In the genomic region with DNA sequence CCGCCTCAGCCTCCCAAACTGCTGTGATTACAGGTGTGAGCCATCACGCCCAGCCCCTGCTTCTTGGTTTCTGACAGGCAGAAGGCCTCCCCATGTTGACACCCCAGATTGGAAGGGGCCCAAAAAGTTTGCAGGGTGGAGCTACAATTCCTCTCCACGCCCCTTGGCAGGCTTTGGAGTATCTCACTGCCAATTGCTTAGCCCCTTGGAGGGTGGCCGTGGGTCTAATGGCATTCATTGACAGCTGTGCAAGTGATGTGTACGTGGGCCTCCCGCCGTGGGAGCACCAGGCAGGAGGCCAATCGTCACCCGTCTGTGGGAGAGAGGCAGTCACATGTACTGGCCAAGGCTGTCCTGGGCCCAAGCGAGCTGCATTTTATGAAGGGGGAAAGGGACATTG, we compare ENCODE assay signal across 13 cellular contexts.
DNase-seq lines count a peak whose midpoint lies in the region; ATAC-seq and TF ChIP-seq lines count a peak whose summit lies in the region.
"Had no signal": no experiment of that assay in that cellular context is flagged by ENCODE, and none has a peak within 500 bp of the region (broad histone marks: within the 10 kb centered on the region; RNA-seq: fewer than 3 reads in every experiment).

No MANE protein-coding gene starts in this region.

- TF ChIP-seq POLR2A in sigmoid colon (IDR thresholded peaks at IDR 0.05): no peak

- 70 to 73% methylated on average over 10 of the region's 10 CpGs for WGBS in sigmoid colon, 2 donors

- intact Hi-C loops in Right ventricle myocardium inferior (cut with DNase I) (loop anchor here (2.0 kb wide), 1 partner anchor 51 kb away; no protein-coding TSS in a partner anchor), cardiac septum (cut with DNase I) (loop anchor here (1.0 kb wide), 1 partner anchor 50 kb away; no protein-coding TSS in a partner anchor), left cardiac atrium (cut with DNase I) (loop anchor here in 1 of 2 donors (10.0 kb wide), 1 partner anchor 49 kb away; no protein-coding TSS in a partner anchor), sigmoid colon (cut with DNase I) (loop anchor here (5.0 kb wide), 1 partner anchor 174 kb away; the partner anchor contains the start of gene ZCCHC24)

- DNase-seq in Right ventricle myocardium inferior (ENCODE audit: missing footprints) (peak; percentile 80), cardiac septum (ENCODE audit: low spot score) (no peak), left cardiac atrium (peak; percentile 77), sigmoid colon (peak; percentile 79), NCI-H748 treated with DMSO at 0.1 percent for 48 hours (lab: John Stamatoyannopoulos, UW) (no peak), superior temporal gyrus (ENCODE audit: extremely low spot score) (no peak)
- DNase-seq: Calu3, NCI-H1092 treated with DMSO at 0.1 percent for 48 hours, NCI-H510A had no signal

- peaks cover 0 to 95% (median 79%) of the 10 kb centered on the region in 4 donors for H3K4me1 ChIP-seq in sigmoid colon

- no peak for TF ChIP-seq CTCF in sigmoid colon (IDR thresholded peaks at IDR 0.05)

- peaks cover 12 to 17% (median 14%) of the 10 kb centered on the region in 4 donors for H3K36me3 ChIP-seq in sigmoid colon

- no peak overlapping the region for H3K4me3 ChIP-seq in sigmoid colon
- H3K4me3 ChIP-seq: A549, GM23338 had no signal

- H3K9me3 ChIP-seq in sigmoid colon: no peaks in the 10 kb centered on the region
- H3K9me3 ChIP-seq: A549 had no signal

- peak overlapping the region; percentile 71 to 96 (median 90) for H3K27ac ChIP-seq in sigmoid colon

- peak; percentile 20 for ATAC-seq in Right ventricle myocardium inferior
- peak; percentile 15 to 16 for ATAC-seq in left cardiac atrium
- no peak for ATAC-seq in GM18909 (IDR thresholded peaks at IDR 0.05; ENCODE audit: poor library complexity, unreplicated experiment)
- ATAC-seq in GM19023 (IDR thresholded peaks at IDR 0.05; ENCODE audit: unreplicated experiment): no peak
- ATAC-seq: A549 had no signal

- no peaks in the 10 kb centered on the region for H3K27me3 ChIP-seq in sigmoid colon

- no peak for TF ChIP-seq EP300 in sigmoid colon (IDR thresholded peaks at IDR 0.05)

Comparison
In these comparisons a context has a peak if more than half of its experiments do, and no peak if none do; other contexts are left out.
1. DNase-seq: peak in Right ventricle myocardium inferior (single experiment), left cardiac atrium (single experiment) and sigmoid colon (single experiment); none in cardiac septum (single experiment), NCI-H748 treated with DMSO at 0.1 percent for 48 hours (single experiment) and superior temporal gyrus (single experiment).
2. ATAC-seq: peak in Right ventricle myocardium inferior (single experiment) and left cardiac atrium (2 of 2); none in GM18909 (single experiment) and GM19023 (single experiment).